Comparison of ENCODE assay signal across 1 cellular context in genomic region chr17:21098934-21099687, GRCh38.
TF ChIP-seq lines count a peak whose summit lies in the region.

No MANE protein-coding gene starts in this region.

TF ChIP-seq in SK-N-SH, 30 proteins besides CTCF, POLR2A, EP300 and RAD21 (continued from another document):
- TF ChIP-seq, protein P1, sequence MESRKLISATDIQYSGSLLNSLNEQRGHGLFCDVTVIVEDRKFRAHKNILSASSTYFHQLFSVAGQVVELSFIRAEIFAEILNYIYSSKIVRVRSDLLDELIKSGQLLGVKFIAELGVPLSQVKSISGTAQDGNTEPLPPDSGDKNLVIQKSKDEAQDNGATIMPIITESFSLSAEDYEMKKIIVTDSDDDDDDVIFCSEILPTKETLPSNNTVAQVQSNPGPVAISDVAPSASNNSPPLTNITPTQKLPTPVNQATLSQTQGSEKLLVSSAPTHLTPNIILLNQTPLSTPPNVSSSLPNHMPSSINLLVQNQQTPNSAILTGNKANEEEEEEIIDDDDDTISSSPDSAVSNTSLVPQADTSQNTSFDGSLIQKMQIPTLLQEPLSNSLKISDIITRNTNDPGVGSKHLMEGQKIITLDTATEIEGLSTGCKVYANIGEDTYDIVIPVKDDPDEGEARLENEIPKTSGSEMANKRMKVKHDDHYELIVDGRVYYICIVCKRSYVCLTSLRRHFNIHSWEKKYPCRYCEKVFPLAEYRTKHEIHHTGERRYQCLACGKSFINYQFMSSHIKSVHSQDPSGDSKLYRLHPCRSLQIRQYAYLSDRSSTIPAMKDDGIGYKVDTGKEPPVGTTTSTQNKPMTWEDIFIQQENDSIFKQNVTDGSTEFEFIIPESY (IDR thresholded peaks at IDR 0.05; ENCODE audit: borderline replicate concordance, low read depth): no peak
- TF ChIP-seq, protein P2, sequence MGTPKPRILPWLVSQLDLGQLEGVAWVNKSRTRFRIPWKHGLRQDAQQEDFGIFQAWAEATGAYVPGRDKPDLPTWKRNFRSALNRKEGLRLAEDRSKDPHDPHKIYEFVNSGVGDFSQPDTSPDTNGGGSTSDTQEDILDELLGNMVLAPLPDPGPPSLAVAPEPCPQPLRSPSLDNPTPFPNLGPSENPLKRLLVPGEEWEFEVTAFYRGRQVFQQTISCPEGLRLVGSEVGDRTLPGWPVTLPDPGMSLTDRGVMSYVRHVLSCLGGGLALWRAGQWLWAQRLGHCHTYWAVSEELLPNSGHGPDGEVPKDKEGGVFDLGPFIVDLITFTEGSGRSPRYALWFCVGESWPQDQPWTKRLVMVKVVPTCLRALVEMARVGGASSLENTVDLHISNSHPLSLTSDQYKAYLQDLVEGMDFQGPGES (IDR thresholded peaks at IDR 0.05; ENCODE audit: low read depth, low read length): no peak; the same call in 1 of the 2 replicates
- TF ChIP-seq MEF2A (IDR thresholded peaks at IDR 0.05; ENCODE audit: borderline replicate concordance, low read depth) (no peak), FOXM1 (IDR thresholded peaks at IDR 0.05; ENCODE audit: low read depth) (no peak), PBX3 (IDR thresholded peaks at IDR 0.05) (peak; percentile 87), TEAD4 (IDR thresholded peaks at IDR 0.05; ENCODE audit: borderline replicate concordance, insufficient read depth) (no peak), GATA2 (CRISPR knock-in tag; IDR thresholded peaks at IDR 0.05) (no peak), FOXJ3 (CRISPR knock-in tag; IDR thresholded peaks at IDR 0.05) (no peak)
- TF ChIP-seq, protein P3, sequence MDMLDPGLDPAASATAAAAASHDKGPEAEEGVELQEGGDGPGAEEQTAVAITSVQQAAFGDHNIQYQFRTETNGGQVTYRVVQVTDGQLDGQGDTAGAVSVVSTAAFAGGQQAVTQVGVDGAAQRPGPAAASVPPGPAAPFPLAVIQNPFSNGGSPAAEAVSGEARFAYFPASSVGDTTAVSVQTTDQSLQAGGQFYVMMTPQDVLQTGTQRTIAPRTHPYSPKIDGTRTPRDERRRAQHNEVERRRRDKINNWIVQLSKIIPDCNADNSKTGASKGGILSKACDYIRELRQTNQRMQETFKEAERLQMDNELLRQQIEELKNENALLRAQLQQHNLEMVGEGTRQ (IDR thresholded peaks at IDR 0.05; ENCODE audit: borderline replicate concordance, low read depth, low read length): no peak
- TF ChIP-seq, protein P4, sequence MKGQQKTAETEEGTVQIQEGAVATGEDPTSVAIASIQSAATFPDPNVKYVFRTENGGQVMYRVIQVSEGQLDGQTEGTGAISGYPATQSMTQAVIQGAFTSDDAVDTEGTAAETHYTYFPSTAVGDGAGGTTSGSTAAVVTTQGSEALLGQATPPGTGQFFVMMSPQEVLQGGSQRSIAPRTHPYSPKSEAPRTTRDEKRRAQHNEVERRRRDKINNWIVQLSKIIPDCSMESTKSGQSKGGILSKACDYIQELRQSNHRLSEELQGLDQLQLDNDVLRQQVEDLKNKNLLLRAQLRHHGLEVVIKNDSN (IDR thresholded peaks at IDR 0.05; ENCODE audit: borderline replicate concordance, low read depth): no peak
